In the genomic region with DNA sequence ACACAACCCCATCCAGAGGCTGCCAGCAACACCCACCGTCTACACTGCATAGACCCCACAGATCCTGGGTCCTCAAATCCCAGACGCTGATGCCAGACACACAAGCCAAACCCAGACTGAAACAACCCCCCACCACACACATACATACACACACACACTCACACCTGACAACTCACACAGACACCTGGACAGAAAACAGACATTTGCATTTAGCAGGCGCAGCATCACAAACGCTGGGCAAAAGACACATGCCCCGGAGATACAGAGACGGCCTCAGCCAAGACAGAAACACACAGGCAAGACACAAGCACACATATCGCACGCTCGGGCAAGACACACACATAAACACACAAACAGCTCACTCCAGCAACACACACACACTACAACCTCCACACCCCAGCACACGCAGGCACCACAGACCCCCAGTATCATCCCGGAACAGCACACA, we compare ENCODE assay signal across 1 cellular context.
TF ChIP-seq lines count a peak whose summit lies in the region.

No MANE protein-coding gene starts in this region.

TF ChIP-seq in K562, 482 proteins besides CTCF, POLR2A, EP300 and RAD21 (continued from another document and continues in another):
- TF ChIP-seq, protein P1, sequence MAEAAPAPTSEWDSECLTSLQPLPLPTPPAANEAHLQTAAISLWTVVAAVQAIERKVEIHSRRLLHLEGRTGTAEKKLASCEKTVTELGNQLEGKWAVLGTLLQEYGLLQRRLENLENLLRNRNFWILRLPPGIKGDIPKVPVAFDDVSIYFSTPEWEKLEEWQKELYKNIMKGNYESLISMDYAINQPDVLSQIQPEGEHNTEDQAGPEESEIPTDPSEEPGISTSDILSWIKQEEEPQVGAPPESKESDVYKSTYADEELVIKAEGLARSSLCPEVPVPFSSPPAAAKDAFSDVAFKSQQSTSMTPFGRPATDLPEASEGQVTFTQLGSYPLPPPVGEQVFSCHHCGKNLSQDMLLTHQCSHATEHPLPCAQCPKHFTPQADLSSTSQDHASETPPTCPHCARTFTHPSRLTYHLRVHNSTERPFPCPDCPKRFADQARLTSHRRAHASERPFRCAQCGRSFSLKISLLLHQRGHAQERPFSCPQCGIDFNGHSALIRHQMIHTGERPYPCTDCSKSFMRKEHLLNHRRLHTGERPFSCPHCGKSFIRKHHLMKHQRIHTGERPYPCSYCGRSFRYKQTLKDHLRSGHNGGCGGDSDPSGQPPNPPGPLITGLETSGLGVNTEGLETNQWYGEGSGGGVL (CRISPR knock-in tag; IDR thresholded peaks at IDR 0.05): no peak
- no peak for TF ChIP-seq ZNF347 (CRISPR knock-in tag; IDR thresholded peaks at IDR 0.05; ENCODE audit: low read depth)
- TF ChIP-seq TEAD2 (tag; IDR thresholded peaks at IDR 0.05): no peak
- TF ChIP-seq CTBP1 (IDR thresholded peaks at IDR 0.05; ENCODE audit: borderline replicate concordance): no peak
- TF ChIP-seq HDAC1 (IDR thresholded peaks at IDR 0.05): peak in 1 of 2 experiments; percentile 92; a peak in 1 of 4 replicates
- TF ChIP-seq ZNF76 (CRISPR knock-in tag; IDR thresholded peaks at IDR 0.05; ENCODE audit: borderline replicate concordance): no peak
- TF ChIP-seq PHB2 (IDR thresholded peaks at IDR 0.05; ENCODE audit: low read depth): peak; percentile 61
- TF ChIP-seq PTTG1 (tag; IDR thresholded peaks at IDR 0.05; ENCODE audit: low read depth): no peak
- TF ChIP-seq PCBP1 (IDR thresholded peaks at IDR 0.05; ENCODE audit: low read depth, low read length, poor library complexity, severe bottlenecking): no peak
- TF ChIP-seq, protein P2, sequence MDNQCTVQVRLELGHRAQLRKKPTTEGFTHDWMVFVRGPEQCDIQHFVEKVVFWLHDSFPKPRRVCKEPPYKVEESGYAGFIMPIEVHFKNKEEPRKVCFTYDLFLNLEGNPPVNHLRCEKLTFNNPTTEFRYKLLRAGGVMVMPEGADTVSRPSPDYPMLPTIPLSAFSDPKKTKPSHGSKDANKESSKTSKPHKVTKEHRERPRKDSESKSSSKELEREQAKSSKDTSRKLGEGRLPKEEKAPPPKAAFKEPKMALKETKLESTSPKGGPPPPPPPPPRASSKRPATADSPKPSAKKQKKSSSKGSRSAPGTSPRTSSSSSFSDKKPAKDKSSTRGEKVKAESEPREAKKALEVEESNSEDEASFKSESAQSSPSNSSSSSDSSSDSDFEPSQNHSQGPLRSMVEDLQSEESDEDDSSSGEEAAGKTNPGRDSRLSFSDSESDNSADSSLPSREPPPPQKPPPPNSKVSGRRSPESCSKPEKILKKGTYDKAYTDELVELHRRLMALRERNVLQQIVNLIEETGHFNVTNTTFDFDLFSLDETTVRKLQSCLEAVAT (IDR thresholded peaks at IDR 0.05): peak; percentile 93 to 94
- peak; percentile 73; the same call in 1 of the 2 replicates for TF ChIP-seq MIER1 (IDR thresholded peaks at IDR 0.05; ENCODE audit: low read depth)
- 0 out of 2 replicates have a peak, but pooled peaks have one; percentile 2 for TF ChIP-seq ADNP (tag; IDR thresholded peaks at IDR 0.05)
- TF ChIP-seq ZSCAN29 (IDR thresholded peaks at IDR 0.05): peak; percentile 14; the same call in 1 of the 2 replicates
- no peak for TF ChIP-seq MTF1 (CRISPR knock-in tag; IDR thresholded peaks at IDR 0.05; ENCODE audit: borderline replicate concordance)
- TF ChIP-seq KLF1 (tag; IDR thresholded peaks at IDR 0.05): no peak
- 0 out of 2 replicates have a peak, but pooled peaks have one; percentile 5 for TF ChIP-seq KAT7 (CRISPR knock-in tag; IDR thresholded peaks at IDR 0.05; ENCODE audit: borderline replicate concordance)
- TF ChIP-seq MITF (IDR thresholded peaks at IDR 0.05): no peak
- no peak for TF ChIP-seq TSC22D4 (tag; IDR thresholded peaks at IDR 0.05)
- peak; percentile 65 for TF ChIP-seq KDM5B (IDR thresholded peaks at IDR 0.05; ENCODE audit: insufficient replicate concordance, low read depth, low read length)
- TF ChIP-seq ZKSCAN1 (IDR thresholded peaks at IDR 0.05; ENCODE audit: low read depth, low read length): no peak
- TF ChIP-seq UBTF (IDR thresholded peaks at IDR 0.05; ENCODE audit: borderline replicate concordance in 1 of 2, low read depth in 2 of 2, low read length in 2 of 2): no peak
- no peak for TF ChIP-seq MGA (IDR thresholded peaks at IDR 0.05)
- peak; percentile 28 for TF ChIP-seq SAP30 (IDR thresholded peaks at IDR 0.05; ENCODE audit: borderline replicate concordance, insufficient read depth, low read depth, low read length, poor library complexity, severe bottlenecking)
- 0 out of 4 replicates have a peak, but pooled peaks of 1 of the 2 experiments have one; percentile 14 for TF ChIP-seq FOXK2 (conservative IDR thresholded peaks at IDR 0.05 in 1 of 2, IDR thresholded peaks at IDR 0.05 in 1 of 2; ENCODE audit: low read depth in 2 of 2)
- no peak for TF ChIP-seq PTRF (tag; IDR thresholded peaks at IDR 0.05)
- no peak for TF ChIP-seq ZNF263 (CRISPR knock-in tag; IDR thresholded peaks at IDR 0.05; ENCODE audit: borderline replicate concordance)
- TF ChIP-seq E4F1 (CRISPR knock-in tag; IDR thresholded peaks at IDR 0.05; ENCODE audit: borderline replicate concordance): no peak
- TF ChIP-seq RBBP5 (IDR thresholded peaks at IDR 0.05; ENCODE audit: borderline replicate concordance, insufficient read depth, low read length, poor library complexity, severe bottlenecking): peak; percentile 10
- TF ChIP-seq, protein P3, sequence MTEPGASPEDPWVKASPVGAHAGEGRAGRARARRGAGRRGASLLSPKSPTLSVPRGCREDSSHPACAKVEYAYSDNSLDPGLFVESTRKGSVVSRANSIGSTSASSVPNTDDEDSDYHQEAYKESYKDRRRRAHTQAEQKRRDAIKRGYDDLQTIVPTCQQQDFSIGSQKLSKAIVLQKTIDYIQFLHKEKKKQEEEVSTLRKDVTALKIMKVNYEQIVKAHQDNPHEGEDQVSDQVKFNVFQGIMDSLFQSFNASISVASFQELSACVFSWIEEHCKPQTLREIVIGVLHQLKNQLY (CRISPR knock-in tag; conservative IDR thresholded peaks at IDR 0.05): no peak
- TF ChIP-seq SUPT5H (IDR thresholded peaks at IDR 0.05): peak; percentile 32; the same call in 1 of the 2 replicates
- no peak for TF ChIP-seq NR3C1 (CRISPR knock-in tag; IDR thresholded peaks at IDR 0.05)
